Comparison of ENCODE assay signal across 14 cellular contexts in the genomic region with DNA sequence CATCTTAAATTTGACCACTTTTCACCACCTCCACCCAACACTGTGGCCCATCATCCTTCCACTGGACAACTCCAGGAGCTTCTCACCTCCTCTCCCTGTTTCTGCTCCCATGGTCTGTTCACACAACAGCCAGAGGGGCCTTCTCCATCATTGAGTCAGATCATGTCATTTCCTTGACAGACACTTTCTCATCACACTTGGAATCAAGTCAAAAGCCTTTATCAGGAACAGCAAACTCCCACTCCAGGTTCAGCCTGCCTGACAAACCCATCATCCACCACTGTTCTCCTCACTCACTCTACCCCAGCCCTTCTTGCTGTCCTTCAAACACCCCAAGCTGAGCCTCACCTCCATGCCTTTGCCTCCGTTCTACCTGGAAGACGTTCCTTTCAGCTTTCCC.
DNase-seq lines count a peak whose midpoint lies in the region; TF ChIP-seq lines count a peak whose summit lies in the region.
"Had no signal": no experiment of that assay in that cellular context is flagged by ENCODE, and none has a peak within 500 bp of the region (broad histone marks: within the 10 kb centered on the region; RNA-seq: fewer than 3 reads in every experiment).

No MANE protein-coding gene starts in this region.

- H3K9ac ChIP-seq in mammary epithelial cell (ENCODE audit: insufficient read depth, low read length): no peak overlapping the region
- H3K9ac ChIP-seq: BLaER1 had no signal

- BruUV-seq in mammary epithelial cell (replicated peaks; lab: Mats Ljungman, UMichigan): no TSS peak
- BruUV-seq in PC-9 (replicated peaks; lab: Mats Ljungman, UMichigan): no TSS peak

- TF ChIP-seq POLR2A in breast epithelium (IDR thresholded peaks at IDR 0.05): no peak

- no peaks in the 10 kb centered on the region for H3K27me3 ChIP-seq in mammary epithelial cell (ENCODE audit: insufficient read depth, low read length)
- no peaks in the 10 kb centered on the region for H3K27me3 ChIP-seq in breast epithelium
- no peaks in the 10 kb centered on the region for H3K27me3 ChIP-seq in osteoblast (ENCODE audit: insufficient read depth, low read length)
- H3K27me3 ChIP-seq in PC-9 (ENCODE audit: insufficient read depth, low read depth): no peaks in the 10 kb centered on the region
- H3K27me3 ChIP-seq: BLaER1 had no signal

- H2AFZ ChIP-seq in mammary epithelial cell (ENCODE audit: low read depth, low read length) (peak overlapping the region; percentile 4), osteoblast (ENCODE audit: low read length) (no peak overlapping the region), PC-9 (no peak overlapping the region)

- TF ChIP-seq CTCF in mammary epithelial cell (conservative IDR thresholded peaks at IDR 0.05 in 1 of 2, IDR thresholded peaks at IDR 0.05 in 1 of 2; ENCODE audit: extremely low read depth in 1 of 2, insufficient read depth in 1 of 2, low read depth in 1 of 2, low read length in 2 of 2) (no peak), breast epithelium (IDR thresholded peaks at IDR 0.05) (no peak), epithelial cell of esophagus (IDR thresholded peaks at IDR 0.05; ENCODE audit: insufficient read depth, low read depth, low read length, missing control alignments) (no peak), osteoblast (IDR thresholded peaks at IDR 0.05; ENCODE audit: extremely low read depth, low read depth, low read length) (no peak), PC-9 (conservative IDR thresholded peaks at IDR 0.05) (no peak)

- CTCF ChIA-PET in mammary epithelial cell (lab: Charles Lee; ENCODE audit: low non-redundant PET): no interaction called here
- CTCF ChIA-PET in PC-9 (lab: Charles Lee): no interaction called here

- H4K20me1 ChIP-seq in mammary epithelial cell (ENCODE audit: insufficient read depth, low read length) (no peaks in the 10 kb centered on the region), osteoblast (ENCODE audit: insufficient read depth, low read length) (no peaks in the 10 kb centered on the region), PC-9 (ENCODE audit: insufficient read depth) (no peaks in the 10 kb centered on the region)
- H4K20me1 ChIP-seq: BLaER1 had no signal

- H3K9me3 ChIP-seq in mammary epithelial cell (replicated peaks; ENCODE audit: insufficient read depth, low read length) (no peaks in the 10 kb centered on the region), breast epithelium (peaks cover 0 to 4% of the 10 kb centered on the region in 2 donors), osteoblast (ENCODE audit: low read depth, low read length) (no peaks in the 10 kb centered on the region), PC-9 (ENCODE audit: insufficient read depth, low read depth) (no peaks in the 10 kb centered on the region)

- H3K79me2 ChIP-seq in mammary epithelial cell (ENCODE audit: insufficient read depth, low read length) (no peaks in the 10 kb centered on the region), osteoblast (ENCODE audit: insufficient read depth, low read length) (no peaks in the 10 kb centered on the region), PC-9 (ENCODE audit: low read depth) (no peaks in the 10 kb centered on the region)

- no peaks in the 10 kb centered on the region for H3K9me2 ChIP-seq in PC-9 (ENCODE audit: insufficient read depth)

- H3K4me1 ChIP-seq in mammary epithelial cell (ENCODE audit: insufficient read depth, low read length) (peaks cover 30% of the 10 kb centered on the region), breast epithelium (no peaks in the 10 kb centered on the region), osteoblast (ENCODE audit: insufficient read depth, low read length) (peaks cover 5% of the 10 kb centered on the region), PC-9 (replicated peaks; ENCODE audit: insufficient read depth) (0 out of 2 replicates have a peak, but pooled peaks cover 6% of the 10 kb centered on the region)

- WGBS in mammary epithelial cell (ENCODE audit: low coverage, missing lambda C conversion rate): 83% methylated on average over 2 of the region's 2 CpGs

- H3F3A ChIP-seq in PC-9 (ENCODE audit: insufficient read depth, low read depth): 0 out of 2 replicates have a peak, but pooled peaks cover 5% of the 10 kb centered on the region

- H3K4me3 ChIP-seq in mammary epithelial cell (replicated peaks in 1 of 3; ENCODE audit: insufficient read depth in 1 of 3, low read depth in 2 of 3, low read length in 3 of 3) (no peak overlapping the region), breast epithelium (no peak overlapping the region), epithelial cell of esophagus (ENCODE audit: low read length) (no peak overlapping the region), osteoblast (ENCODE audit: insufficient read depth, low read length) (no peak overlapping the region), PC-9 (no peak overlapping the region)
- H3K4me3 ChIP-seq: BLaER1 had no signal

- DNase-seq in mammary epithelial cell: no peak
- no peak for DNase-seq in breast epithelium (ENCODE audit: low spot score in 2 of 2)
- DNase-seq in M059J (ENCODE audit: low read depth): peak; percentile 37
- peak; percentile 68 for DNase-seq in epithelial cell of esophagus (ENCODE audit: low read depth)
- DNase-seq in osteoblast (ENCODE audit: insufficient read length, low spot score, missing footprints): peak; percentile 50
- DNase-seq in PC-9: no peak
- DNase-seq in kidney tubule cell (ENCODE audit: low spot score): no peak
- no peak for DNase-seq in SKM-1 treated with dmso at 0.1 percent for 144 hours (lab: John Stamatoyannopoulos, UW; ENCODE audit: unreplicated experiment)
- DNase-seq: 8988T; CD4-positive, alpha-beta memory T cell; DMS153; DMS79; H9 had no signal

- in situ Hi-C loops in mammary epithelial cell (cut with MboI; ENCODE audit: low sequenced_read_pairs in 2 of 2): no loop called here

- POLR2A ChIA-PET in PC-9 (lab: Charles Lee; ENCODE audit: unreplicated experiment): no interaction called here

- no peaks in the 10 kb centered on the region for H3K36me3 ChIP-seq in mammary epithelial cell (ENCODE audit: insufficient read depth, low read length)
- no peaks in the 10 kb centered on the region for H3K36me3 ChIP-seq in breast epithelium
- no peaks in the 10 kb centered on the region for H3K36me3 ChIP-seq in osteoblast (ENCODE audit: insufficient read depth, low read length)
- H3K36me3 ChIP-seq in PC-9 (ENCODE audit: low read depth): no peaks in the 10 kb centered on the region
- H3K36me3 ChIP-seq: BLaER1 had no signal

- intact Hi-C loops in mammary epithelial cell (cut with micrococcal nuclease): loop anchor here (1.0 to 10.0 kb wide), 5 partner anchors 12 to 393 kb away; no protein-coding TSS in a partner anchor
- intact Hi-C loops in breast epithelium (cut with DNase I; ENCODE audit: low total_unique reads): no loop called here
- intact Hi-C loops in PC-9 (cut with micrococcal nuclease; ENCODE audit: unreplicated experiment): no loop called here

- H3K27ac ChIP-seq in mammary epithelial cell (ENCODE audit: insufficient read depth, low read depth, low read length): no peak overlapping the region
- no peak overlapping the region for H3K27ac ChIP-seq in breast epithelium
- no peak overlapping the region for H3K27ac ChIP-seq in osteoblast (ENCODE audit: low read depth, low read length)
- H3K27ac ChIP-seq in PC-9: no peak overlapping the region
- H3K27ac ChIP-seq: BLaER1 had no signal

- dilution Hi-C loops in mammary epithelial cell (cut with HindIII; ENCODE audit: low sequenced_read_pairs): no loop called here

- H3K4me2 ChIP-seq in mammary epithelial cell (ENCODE audit: insufficient read depth, low read depth, low read length) (no peak overlapping the region), osteoblast (ENCODE audit: insufficient read depth, low read length) (no peak overlapping the region), PC-9 (no peak overlapping the region)
- H3K4me2 ChIP-seq: BLaER1 had no signal

Comparison
In these comparisons a context has a peak if more than half of its experiments do, and no peak if none do; other contexts are left out.
1. DNase-seq: peak in M059J (single experiment), epithelial cell of esophagus (single experiment) and osteoblast (single experiment); none in mammary epithelial cell (single experiment), breast epithelium (0 of 2), PC-9 (0 of 2), kidney tubule cell (single experiment) and SKM-1 treated with dmso at 0.1 percent for 144 hours (single experiment).